10 cellular contexts compared by ENCODE assay signal in the genomic region with DNA sequence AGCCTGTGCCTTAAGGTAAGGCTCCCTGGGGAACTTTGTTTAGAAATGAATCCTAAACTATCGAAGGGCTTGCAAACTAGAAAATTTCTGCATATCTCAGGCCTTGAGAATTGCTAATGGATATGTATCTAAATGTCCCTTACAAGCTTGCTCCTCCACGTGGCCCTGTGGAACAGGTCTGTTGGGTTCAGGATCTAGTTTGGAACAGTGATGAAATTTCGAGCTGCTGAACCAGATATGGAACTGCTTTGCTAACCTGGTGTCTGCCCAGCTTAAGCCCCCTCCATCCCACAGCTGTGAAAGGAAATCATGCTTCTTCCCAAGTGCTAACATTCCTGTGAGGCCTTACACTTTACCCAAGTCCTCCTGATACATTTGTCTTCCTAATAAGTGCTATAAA. TPM values are rescaled to one million over a fixed set of nuclear protein-coding genes. Genes with fewer than 3 reads are reported as not detected.
DNase-seq lines count a peak whose midpoint lies in the region; ATAC-seq and TF ChIP-seq lines count a peak whose summit lies in the region.
"Had no signal": no experiment of that assay in that cellular context is flagged by ENCODE, and none has a peak within 500 bp of the region (broad histone marks: within the 10 kb centered on the region; RNA-seq: fewer than 3 reads in every experiment).

No MANE protein-coding gene starts in this region.

- ATAC-seq in WTC11, result no peak
- ATAC-seq in lower lobe of right lung, result peak; percentile 60 to 63

- H3K4me2 ChIP-seq in mammary epithelial cell (ENCODE audit: insufficient read depth, low read depth, low read length), result no peak overlapping the region

- no peak overlapping the region for H3K9ac ChIP-seq in mammary epithelial cell (ENCODE audit: insufficient read depth, low read length)

- H2AFZ ChIP-seq in mammary epithelial cell (ENCODE audit: low read depth, low read length), result no peak overlapping the region

- no peak overlapping the region for H3K27ac ChIP-seq in mammary epithelial cell (ENCODE audit: insufficient read depth, low read depth, low read length)
- peak overlapping the region; percentile 5 for H3K27ac ChIP-seq in lower lobe of right lung

- H3K4me1 Mint-ChIP-seq in MCF 10A (ENCODE audit: insufficient read depth, unreplicated experiment), result peaks cover 51% of the 10 kb centered on the region
- H3K4me1 Mint-ChIP-seq in WTC11, result peaks cover 60% of the 10 kb centered on the region
- H3K4me1 Mint-ChIP-seq in type B pancreatic cell (ENCODE audit: unreplicated experiment), result peaks cover 44% of the 10 kb centered on the region

- H3K79me2 ChIP-seq in mammary epithelial cell (ENCODE audit: insufficient read depth, low read length), result peaks cover 98% of the 10 kb centered on the region

- peaks cover 52% of the 10 kb centered on the region for H3K4me1 ChIP-seq in mammary epithelial cell (ENCODE audit: insufficient read depth, low read length)
- H3K4me1 ChIP-seq in lower lobe of right lung, result peaks cover 69% of the 10 kb centered on the region

- dilution Hi-C loops in mammary epithelial cell (cut with HindIII; ENCODE audit: low sequenced_read_pairs), result loop anchor here (5.0 kb wide), 1 partner anchor 88 kb away; no protein-coding TSS in a partner anchor

- H3K36me3 Mint-ChIP-seq in MCF 10A (ENCODE audit: insufficient read depth, unreplicated experiment), result peaks cover 29% of the 10 kb centered on the region
- peaks cover 15% of the 10 kb centered on the region for H3K36me3 Mint-ChIP-seq in WTC11
- peaks cover 6% of the 10 kb centered on the region for H3K36me3 Mint-ChIP-seq in type B pancreatic cell

- H3K9me3 ChIP-seq in mammary epithelial cell (replicated peaks; ENCODE audit: insufficient read depth, low read length) (no peaks in the 10 kb centered on the region), lower lobe of right lung (no peaks in the 10 kb centered on the region)

- H3K9me3 Mint-ChIP-seq in MCF 10A (ENCODE audit: unreplicated experiment), result no peaks in the 10 kb centered on the region
- H3K9me3 Mint-ChIP-seq in WTC11, result no peaks in the 10 kb centered on the region
- H3K9me3 Mint-ChIP-seq in type B pancreatic cell, result no peaks in the 10 kb centered on the region

- 38% methylated on average over 3 of the region's 3 CpGs for WGBS in mammary epithelial cell (ENCODE audit: low coverage, missing lambda C conversion rate)

- H4K20me1 ChIP-seq in mammary epithelial cell (ENCODE audit: insufficient read depth, low read length), result no peaks in the 10 kb centered on the region

- H3K27ac Mint-ChIP-seq in MCF 10A (ENCODE audit: low read depth, unreplicated experiment) (peak overlapping the region; percentile 49), WTC11 (peak overlapping the region; percentile 64; the same call in 1 of the 2 replicates), type B pancreatic cell (peak overlapping the region; percentile 95)

- TF ChIP-seq CTCF in MCF 10A (IDR thresholded peaks at IDR 0.05; ENCODE audit: unreplicated experiment) (no peak), mammary epithelial cell (conservative IDR thresholded peaks at IDR 0.05 in 1 of 2, IDR thresholded peaks at IDR 0.05 in 1 of 2; ENCODE audit: extremely low read depth in 1 of 2, insufficient read depth in 1 of 2, low read depth in 1 of 2, low read length in 2 of 2) (no peak), WTC11 (IDR thresholded peaks at IDR 0.05) (no peak), lower lobe of right lung (IDR thresholded peaks at IDR 0.05) (no peak), type B pancreatic cell (conservative IDR thresholded peaks at IDR 0.05) (no peak)

- no peaks in the 10 kb centered on the region for H3K27me3 ChIP-seq in mammary epithelial cell (ENCODE audit: insufficient read depth, low read length)
- no peaks in the 10 kb centered on the region for H3K27me3 ChIP-seq in lower lobe of right lung (ENCODE audit: low read depth)

- no peak overlapping the region for H3K4me3 ChIP-seq in mammary epithelial cell (replicated peaks in 1 of 3; ENCODE audit: insufficient read depth in 1 of 3, low read depth in 2 of 3, low read length in 3 of 3)
- no peak overlapping the region for H3K4me3 ChIP-seq in lower lobe of right lung

- POLR2A ChIA-PET in MCF 10A (lab: Yijun Ruan, JAX), result interaction anchor here (1.0 to 7.6 kb wide), 3 partner anchors 11 to 145 kb away, joined by 3 to 98 read pairs (median 27); partner anchors contain the start of genes MEI1 and SREBF2
- POLR2A ChIA-PET in WTC11 (lab: Charles Lee), result no interaction called here

- BruUV-seq in MCF 10A (replicated peaks; lab: Mats Ljungman, UMichigan) (no TSS peak), mammary epithelial cell (replicated peaks; lab: Mats Ljungman, UMichigan) (no TSS peak)

- H3K27me3 Mint-ChIP-seq in MCF 10A (ENCODE audit: insufficient read depth, unreplicated experiment) (no peaks in the 10 kb centered on the region), WTC11 (ENCODE audit: low read depth) (no peaks in the 10 kb centered on the region), type B pancreatic cell (no peaks in the 10 kb centered on the region)

- in situ Hi-C loops in mammary epithelial cell (cut with MboI; ENCODE audit: low sequenced_read_pairs in 2 of 2), result no loop called here

- intact Hi-C loops in MCF 10A (cut with micrococcal nuclease), result no loop called here
- intact Hi-C loops in mammary epithelial cell (cut with micrococcal nuclease), result no loop called here
- intact Hi-C loops in lower lobe of right lung (cut with DNase I), result no loop called here

- CTCF ChIA-PET in MCF 10A (lab: Yijun Ruan, JAX), result interaction anchor here (0.7 to 3.6 kb wide), 3 partner anchors 10 to 147 kb away, joined by 3 to 14 read pairs (median 5); partner anchors contain the start of gene CCDC134
- CTCF ChIA-PET in mammary epithelial cell (lab: Charles Lee; ENCODE audit: low non-redundant PET), result no interaction called here
- CTCF ChIA-PET in WTC11 (lab: Charles Lee), result interaction anchor here (0.8 to 4.6 kb wide), 3 partner anchors 13 to 147 kb away, joined by 3 to 36 read pairs (median 7); no protein-coding TSS in a partner anchor

- no peak for DNase-seq in MCF 10A (ENCODE audit: unreplicated experiment)
- DNase-seq in mammary epithelial cell, result no peak
- no peak for DNase-seq in WTC11 (ENCODE audit: low spot score)
- peak; percentile 63 for DNase-seq in lower lobe of right lung
- no peak for DNase-seq in type B pancreatic cell (ENCODE audit: extremely low spot score, unreplicated experiment)
- no peak for DNase-seq in SKM-1 (lab: John Stamatoyannopoulos, UW; ENCODE audit: unreplicated experiment)
- DNase-seq in stimulated activated CD4-positive, alpha-beta T cell treated with anti-CD3 and anti-CD28 coated beads, Interleukin-2, amount 100 ng/mL, for 48 hours, result no peak
- no peak for DNase-seq in SKM-1 treated with dmso at 0.1 percent for 144 hours (lab: John Stamatoyannopoulos, UW; ENCODE audit: unreplicated experiment)
- DNase-seq: activated T-cell treated with anti-CD3 and anti-CD28 coated beads, Interleukin-2, amount 50 U/mL, for 48 hours; MM.1S had no signal

- H3K36me3 ChIP-seq in mammary epithelial cell (ENCODE audit: insufficient read depth, low read length) (peaks cover 9% of the 10 kb centered on the region), lower lobe of right lung (peaks cover 7% of the 10 kb centered on the region)

- H3K4me3 Mint-ChIP-seq in MCF 10A (ENCODE audit: unreplicated experiment) (no peak overlapping the region), WTC11 (peak overlapping the region; percentile 31), type B pancreatic cell (peak overlapping the region; percentile 71)

TF ChIP-seq in WTC11, 78 proteins besides CTCF, POLR2A, EP300 and RAD21:
- no peak for TF ChIP-seq E2F5 (CRISPR knock-in tag; IDR thresholded peaks at IDR 0.05)
- no peak for TF ChIP-seq TP53 (CRISPR knock-in tag; IDR thresholded peaks at IDR 0.05)
- TF ChIP-seq ESRRA (CRISPR knock-in tag; IDR thresholded peaks at IDR 0.05; ENCODE audit: borderline replicate concordance), result no peak
- no peak for TF ChIP-seq NR1H2 (CRISPR knock-in tag; IDR thresholded peaks at IDR 0.05)
- TF ChIP-seq MAX (CRISPR knock-in tag; IDR thresholded peaks at IDR 0.05), result no peak
- no peak for TF ChIP-seq HMGA2 (CRISPR knock-in tag; IDR thresholded peaks at IDR 0.05)
- no peak for TF ChIP-seq MYBL2 (CRISPR knock-in tag; IDR thresholded peaks at IDR 0.05)
- TF ChIP-seq GTF2I (CRISPR knock-in tag; conservative IDR thresholded peaks at IDR 0.05), result no peak

RNA-seq across cellular contexts. Expression of gene SREBF2, which starts 11.6 kb away (rescaled TPM):
- total RNA-seq in MCF 10A (2022) (88.4 and 104 TPM in 2 replicates), mammary epithelial cell (100 to 1,000 TPM; 100 to 131 TPM), WTC11 (2021) (151 to 173 TPM (median 171 TPM) in 3 replicates), lower lobe of right lung (132 TPM), type B pancreatic cell (ENCODE audit: low replicate concordance) (110 and 119 TPM in 2 replicates)
- 61.6 TPM for polyA plus RNA-seq in mammary epithelial cell
- polyA minus RNA-seq in mammary epithelial cell, result 220 TPM

RNA-seq across cellular contexts. Expression of gene CCDC134, which starts 44.0 kb away (rescaled TPM):
- total RNA-seq in MCF 10A (2022) (4.0 and 4.3 TPM in 2 replicates), mammary epithelial cell (10 to 100 TPM in 1 of 2 donors, 1 to 10 TPM in 1; 9.4 to 10.5 TPM), WTC11 (2021) (19.0 to 21.3 TPM (median 19.2 TPM) in 3 replicates), lower lobe of right lung (7.9 TPM), type B pancreatic cell (ENCODE audit: low replicate concordance) (13.2 and 19.6 TPM in 2 replicates)
- polyA plus RNA-seq in mammary epithelial cell, result 7.3 TPM
- 3.7 TPM for polyA minus RNA-seq in mammary epithelial cell
